In genomic region chr2:74197049-74197448, GRCh38 we compare ENCODE assay signal across 2 cellular contexts.
TF ChIP-seq lines count a peak whose summit lies in the region.

No MANE protein-coding gene starts in this region.

TF ChIP-seq in HCT116, 20 proteins besides CTCF, POLR2A, EP300 and RAD21:
- TF ChIP-seq EGR1 (IDR thresholded peaks at IDR 0.05; ENCODE audit: low read depth) (no peak), SIN3A (IDR thresholded peaks at IDR 0.05; ENCODE audit: low read depth) (no peak), ATF3 (IDR thresholded peaks at IDR 0.05) (no peak), POLR2AphosphoS5 (IDR thresholded peaks at IDR 0.05; ENCODE audit: low read depth, low read length) (no peak), FOSL1 (IDR thresholded peaks at IDR 0.05; ENCODE audit: low read depth) (no peak), JUND (IDR thresholded peaks at IDR 0.05) (no peak), EZH2phosphoT487 (IDR thresholded peaks at IDR 0.05; ENCODE audit: borderline replicate concordance) (no peak), REST (IDR thresholded peaks at IDR 0.05; ENCODE audit: low read depth) (no peak), ZNF274 (IDR thresholded peaks at IDR 0.05; ENCODE audit: low read depth, low read length) (no peak), CEBPB (IDR thresholded peaks at IDR 0.05; ENCODE audit: low read depth) (no peak), ELF1 (IDR thresholded peaks at IDR 0.05; ENCODE audit: borderline replicate concordance, low read depth) (no peak)
TF ChIP-seq in HCT116: peak in this region for 0.

TF ChIP-seq in SK-N-SH, 30 proteins besides CTCF, POLR2A, EP300 and RAD21:
- TF ChIP-seq ZBTB33 (IDR thresholded peaks at IDR 0.05; ENCODE audit: borderline replicate concordance, low read depth) (no peak), PBX3 (IDR thresholded peaks at IDR 0.05) (no peak), POLR2AphosphoS5 (IDR thresholded peaks at IDR 0.05; ENCODE audit: low read depth, low read length) (no peak), JUND (IDR thresholded peaks at IDR 0.05) (no peak), GATA2 (CRISPR knock-in tag; IDR thresholded peaks at IDR 0.05) (no peak), SIN3A (IDR thresholded peaks at IDR 0.05; ENCODE audit: borderline replicate concordance, low read depth, low read length) (no peak)
